ENCODE assay signal across 8 cellular contexts in genomic region chr15:56365075-56365711, GRCh38. TPM values are rescaled to one million over a fixed set of nuclear protein-coding genes. Genes with fewer than 3 reads are reported as not detected.
DNase-seq lines count a peak whose midpoint lies in the region; ATAC-seq, FAIRE-seq and TF ChIP-seq lines count a peak whose summit lies in the region.

TEX9 (plus strand) TSS chr15:56365426; CDS start chr15:56365451, 25 bp downstream.

- peak within 1 kb of the TSS; percentile 98 for H2AFZ ChIP-seq in neural progenitor cell (replicated peaks)

- H3K4me3 Mint-ChIP-seq in neural progenitor cell = peak within 1 kb of the TSS; percentile 94

- H3K79me2 ChIP-seq in neural progenitor cell (ENCODE audit: low read depth) = no peaks in the 10 kb centered on the region

- H3K4me1 ChIP-seq in neural progenitor cell = peaks cover 11% of the 10 kb centered on the region
- H3K4me1 ChIP-seq in stomach smooth muscle (ENCODE audit: control insufficient read depth, insufficient read depth, low read length) = no peaks in the 10 kb centered on the region

- peak within 1 kb of the TSS; percentile 90 for H3K4me3 ChIP-seq in Jurkat, Clone E6-1 (ENCODE audit: low read length)
- H3K4me3 ChIP-seq in foreskin fibroblast (ENCODE audit: low read depth in 1 of 2, low read length in 2 of 2) (peak within 1 kb of the TSS; percentile 73 to 95), neural progenitor cell (peak within 1 kb of the TSS; percentile 81), stomach smooth muscle (ENCODE audit: low read length in 2 of 2) (peak within 1 kb of the TSS; percentile 61 to 88)

- peak; percentile 61 for DNase-seq in DMS79 treated with DMSO at 0.1 percent for 48 hours (lab: John Stamatoyannopoulos, UW)
- peak; percentile 74 for DNase-seq in Jurkat, Clone E6-1 (ENCODE audit: low read depth, low spot score)
- DNase-seq in RCC 7860 (ENCODE audit: low spot score) = peak; percentile 73
- DNase-seq in activated T-helper 9 cell treated with anti-CD3 and anti-CD28 coated beads, Interleukin-2, amount 50 U/mL, for 16 hours (ENCODE audit: low read depth) = peak; percentile 48
- DNase-seq in foreskin fibroblast = peak; percentile 79 to 95
- DNase-seq in neural progenitor cell (ENCODE audit: low spot score) = peak; percentile 93

- peaks cover 22% of the 10 kb centered on the region for H3F3A ChIP-seq in neural progenitor cell (ENCODE audit: low read depth)

- no peaks in the 10 kb centered on the region for H3K36me3 ChIP-seq in neural progenitor cell
- H3K36me3 ChIP-seq in stomach smooth muscle (ENCODE audit: control insufficient read depth in 2 of 2, insufficient read depth in 2 of 2, low read length in 2 of 2) = no peaks in the 10 kb centered on the region

- H3K4me2 ChIP-seq in neural progenitor cell = peak within 1 kb of the TSS; percentile 93

- H3K36me3 Mint-ChIP-seq in neural progenitor cell = no peaks in the 10 kb centered on the region

- peaks cover 13% of the 10 kb centered on the region for H3K9me3 Mint-ChIP-seq in neural progenitor cell

- no peak for TF ChIP-seq CTCF in foreskin fibroblast (IDR thresholded peaks at IDR 0.05; ENCODE audit: low read depth, low read length)
- TF ChIP-seq CTCF in neural progenitor cell (IDR thresholded peaks at IDR 0.05) = no peak

- peak within 1 kb of the TSS; percentile 86 for H3K27ac Mint-ChIP-seq in neural progenitor cell

- H4K20me1 ChIP-seq in neural progenitor cell (ENCODE audit: low read depth) = no peaks in the 10 kb centered on the region

- peak; percentile 88 for ATAC-seq in GM21723 (IDR thresholded peaks at IDR 0.05; ENCODE audit: unreplicated experiment)

- H3K4me1 Mint-ChIP-seq in neural progenitor cell = peaks cover 13% of the 10 kb centered on the region

- FAIRE-seq in RCC 7860 (lab: Jason Lieb, UNC) = no peak

- no peaks in the 10 kb centered on the region for H3K27me3 Mint-ChIP-seq in neural progenitor cell (ENCODE audit: insufficient read depth, low read depth)

- H3K9ac ChIP-seq in neural progenitor cell (no peak within 1 kb of the TSS), stomach smooth muscle (ENCODE audit: low read length in 2 of 2) (peak within 1 kb of the TSS; percentile 59 to 66)

- H3K9me3 ChIP-seq in neural progenitor cell (ENCODE audit: low read depth) (no peaks in the 10 kb centered on the region), stomach smooth muscle (ENCODE audit: control insufficient read depth in 2 of 2, low read length in 2 of 2) (no peaks in the 10 kb centered on the region)

- H3K27me3 ChIP-seq in neural progenitor cell = peaks cover 15% of the 10 kb centered on the region
- no peaks in the 10 kb centered on the region for H3K27me3 ChIP-seq in stomach smooth muscle (ENCODE audit: control insufficient read depth in 1 of 2, insufficient read depth in 2 of 2, low read length in 2 of 2)

- H3K27ac ChIP-seq in neural progenitor cell = no peak within 1 kb of the TSS
- H3K27ac ChIP-seq in stomach smooth muscle (ENCODE audit: low read length) = no peak within 1 kb of the TSS

RNA-seq across cellular contexts. Expression of gene TEX9, which starts in this region (rescaled TPM):
- 5.8 TPM for polyA plus RNA-seq in Jurkat, Clone E6-1 (2012; ENCODE audit: insufficient read depth, insufficient read length)
- 8.1 and 8.3 TPM in 2 replicates for total RNA-seq in neural progenitor cell (ENCODE audit: low replicate concordance)
